In genomic region chr10:3423411-3423810, GRCh38 we compare ENCODE assay signal across 1 cellular context.
TF ChIP-seq lines count a peak whose summit lies in the region.

No MANE protein-coding gene starts in this region.

TF ChIP-seq in HCT116, 20 proteins besides CTCF, POLR2A, EP300 and RAD21 (continued from another document):
- TF ChIP-seq REST (IDR thresholded peaks at IDR 0.05; ENCODE audit: low read depth), result no peak
- TF ChIP-seq ZFX (IDR thresholded peaks at IDR 0.05), result no peak
- TF ChIP-seq YY1 (IDR thresholded peaks at IDR 0.05; ENCODE audit: extremely low read depth, insufficient replicate concordance, low read depth, low read length), result no peak
- TF ChIP-seq FOSL1 (IDR thresholded peaks at IDR 0.05; ENCODE audit: low read depth), result no peak
- TF ChIP-seq CEBPB (IDR thresholded peaks at IDR 0.05; ENCODE audit: low read depth), result no peak
- no peak for TF ChIP-seq POLR2AphosphoS5 (IDR thresholded peaks at IDR 0.05; ENCODE audit: low read depth, low read length)
- TF ChIP-seq CBX3 (IDR thresholded peaks at IDR 0.05; ENCODE audit: low read depth), result no peak
- no peak for TF ChIP-seq MAX (IDR thresholded peaks at IDR 0.05)
- no peak for TF ChIP-seq ATF3 (IDR thresholded peaks at IDR 0.05)
- no peak for TF ChIP-seq SRF (IDR thresholded peaks at IDR 0.05; ENCODE audit: low read depth)
